Comparison of ENCODE assay signal across 7 cellular contexts in genomic region chr4:5051692-5052423, GRCh38. TPM values are rescaled to one million over a fixed set of nuclear protein-coding genes. Genes with fewer than 3 reads are reported as not detected.
DNase-seq lines count a peak whose midpoint lies in the region; ATAC-seq and TF ChIP-seq lines count a peak whose summit lies in the region.

No MANE protein-coding gene starts in this region.

- no peaks in the 10 kb centered on the region for H3K9me3 ChIP-seq in ascending aorta

- H3K4me3 ChIP-seq in HFF-Myc (replicated peaks; ENCODE audit: low read depth, low read length) (peak overlapping the region; percentile 49), ascending aorta (peak overlapping the region; percentile 47 to 62)

- H3K4me1 Mint-ChIP-seq in stimulated activated effector memory CD8-positive, alpha-beta T cell treated with anti-CD3 and anti-CD28 coated beads, Interleukin-12 subunit alpha, Interleukin-12 subunit beta, amount 100 ng/mL, for 72 hours = peaks cover 12% of the 10 kb centered on the region

- peak; percentile 19 for ATAC-seq in stimulated activated effector memory CD8-positive, alpha-beta T cell treated with anti-CD3 and anti-CD28 coated beads, Interleukin-12 subunit alpha, Interleukin-12 subunit beta, amount 100 ng/mL, for 72 hours
- no peak for ATAC-seq in HG03135 (IDR thresholded peaks at IDR 0.05; ENCODE audit: unreplicated experiment)

- peaks cover 6% of the 10 kb centered on the region for H3K36me3 Mint-ChIP-seq in stimulated activated effector memory CD8-positive, alpha-beta T cell treated with anti-CD3 and anti-CD28 coated beads, Interleukin-12 subunit alpha, Interleukin-12 subunit beta, amount 100 ng/mL, for 72 hours

- no peak overlapping the region for H3K27ac Mint-ChIP-seq in stimulated activated effector memory CD8-positive, alpha-beta T cell treated with anti-CD3 and anti-CD28 coated beads, Interleukin-12 subunit alpha, Interleukin-12 subunit beta, amount 100 ng/mL, for 72 hours

- no peak for TF ChIP-seq CTCF in HFF-Myc (IDR thresholded peaks at IDR 0.05; ENCODE audit: low read depth, low read length, missing control alignments)
- no peak for TF ChIP-seq CTCF in ascending aorta (IDR thresholded peaks at IDR 0.05)

- H3K9me3 Mint-ChIP-seq in stimulated activated effector memory CD8-positive, alpha-beta T cell treated with anti-CD3 and anti-CD28 coated beads, Interleukin-12 subunit alpha, Interleukin-12 subunit beta, amount 100 ng/mL, for 72 hours = no peaks in the 10 kb centered on the region

- intact Hi-C loops in ascending aorta (cut with DNase I) = loop anchor here (2.0 to 5.0 kb wide), 2 partner anchors 60 to 91 kb away; no protein-coding TSS in a partner anchor

- H3K4me1 ChIP-seq in ascending aorta = peaks cover 0 to 2% of the 10 kb centered on the region in 2 donors

- H3K27ac ChIP-seq in ascending aorta = no peak overlapping the region

- DNase-seq in HFF-Myc (ENCODE audit: extremely low read depth, low read depth) = no peak
- DNase-seq in ascending aorta (ENCODE audit: low spot score in 2 of 2) = no peak
- DNase-seq in iPS-NIHi7 (ENCODE audit: extremely low spot score) = peak; percentile 43
- no peak for DNase-seq in stimulated activated effector memory CD8-positive, alpha-beta T cell treated with anti-CD3 and anti-CD28 coated beads, Interleukin-12 subunit alpha, Interleukin-12 subunit beta, amount 100 ng/mL, for 72 hours (ENCODE audit: low spot score in 2 of 2)
- no peak for DNase-seq in inferior parietal cortex (ENCODE audit: extremely low spot score)
- DNase-seq in NCI-H345 (lab: John Stamatoyannopoulos, UW) = no peak

- peak overlapping the region; percentile 56 for H3K4me3 Mint-ChIP-seq in stimulated activated effector memory CD8-positive, alpha-beta T cell treated with anti-CD3 and anti-CD28 coated beads, Interleukin-12 subunit alpha, Interleukin-12 subunit beta, amount 100 ng/mL, for 72 hours

- no peaks in the 10 kb centered on the region for H3K27me3 ChIP-seq in ascending aorta

- no peaks in the 10 kb centered on the region for H3K36me3 ChIP-seq in ascending aorta

RNA-seq across cellular contexts. Expression of gene STK32B, which starts 0.6 kb away (rescaled TPM):
- 2.3 TPM for total RNA-seq in ascending aorta

RNA-seq across cellular contexts. Expression of gene CYTL1, which starts 32.6 kb away (rescaled TPM):
- total RNA-seq in ascending aorta = 0.85 TPM
